8 cellular contexts compared by ENCODE assay signal in the genomic region with DNA sequence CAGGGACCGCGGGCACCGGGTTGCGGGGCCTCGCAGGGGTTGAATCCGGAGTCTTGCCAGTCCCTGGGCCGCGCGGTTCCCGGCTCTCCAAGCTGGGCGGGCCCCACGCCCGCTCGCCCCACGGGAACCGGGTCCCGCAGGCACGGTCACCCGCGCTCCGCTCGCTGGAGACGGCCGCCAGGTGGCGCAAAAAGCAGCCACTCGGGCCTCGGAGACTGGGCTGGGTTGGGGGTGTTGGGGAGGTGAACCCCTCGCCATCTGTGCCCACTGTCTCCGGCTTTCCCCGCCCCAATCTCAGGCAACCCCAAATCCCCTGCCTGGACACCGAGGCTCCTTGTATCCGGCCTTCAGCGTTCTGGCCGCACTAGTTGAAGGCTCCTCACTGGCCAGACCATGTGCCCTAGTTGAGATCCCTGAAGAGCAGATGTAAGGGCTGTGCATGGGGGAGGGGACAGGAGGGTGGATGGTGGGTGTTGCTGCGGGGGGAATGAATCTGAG. TPM values are rescaled to one million over a fixed set of nuclear protein-coding genes. Genes with fewer than 3 reads are reported as not detected.
DNase-seq lines count a peak whose midpoint lies in the region; ATAC-seq, FAIRE-seq and TF ChIP-seq lines count a peak whose summit lies in the region.

No MANE protein-coding gene starts in this region.

- no peak overlapping the region for H3K4me3 ChIP-seq in foreskin fibroblast (ENCODE audit: low read depth in 1 of 2, low read length in 2 of 2)

- H3K9me3 Mint-ChIP-seq in activated T-cell treated with anti-CD3 and anti-CD28 coated beads, Interleukin-2, amount 50 U/mL, for 4 hours = no peaks in the 10 kb centered on the region

- H3K4me3 Mint-ChIP-seq in activated T-cell treated with anti-CD3 and anti-CD28 coated beads, Interleukin-2, amount 50 U/mL, for 4 hours = peak overlapping the region; percentile 55

- peak; percentile 46 to 71 for ATAC-seq in activated T-cell treated with anti-CD3 and anti-CD28 coated beads, Interleukin-2, amount 50 U/mL, for 4 hours
- ATAC-seq in HG03039 (IDR thresholded peaks at IDR 0.05; ENCODE audit: unreplicated experiment) = no peak

- DNase-seq in D341Med (ENCODE audit: low spot score) (peak; percentile 86), NCI-H146 (lab: John Stamatoyannopoulos, UW) (peak; percentile 21), foreskin fibroblast (peak in 1 of 2 donors; percentile 52), occipital lobe (lab: John Stamatoyannopoulos, UW) (peak; percentile 57), NCI-H2029 (lab: John Stamatoyannopoulos, UW) (no peak), HTR-8/SVneo (ENCODE audit: insufficient read length, low spot score) (no peak)
- DNase-seq in activated T-cell treated with anti-CD3 and anti-CD28 coated beads, Interleukin-2, amount 50 U/mL, for 4 hours = no peak

- FAIRE-seq in HTR-8/SVneo (lab: Jason Lieb, UNC) = no peak

- no peaks in the 10 kb centered on the region for H3K36me3 Mint-ChIP-seq in activated T-cell treated with anti-CD3 and anti-CD28 coated beads, Interleukin-2, amount 50 U/mL, for 4 hours (ENCODE audit: insufficient read depth)

- H3K4me1 Mint-ChIP-seq in activated T-cell treated with anti-CD3 and anti-CD28 coated beads, Interleukin-2, amount 50 U/mL, for 4 hours (ENCODE audit: low read depth) = peaks cover 7% of the 10 kb centered on the region

- TF ChIP-seq CTCF in foreskin fibroblast (IDR thresholded peaks at IDR 0.05; ENCODE audit: low read depth, low read length) = peak; percentile 68

- H3K27me3 Mint-ChIP-seq in activated T-cell treated with anti-CD3 and anti-CD28 coated beads, Interleukin-2, amount 50 U/mL, for 4 hours (ENCODE audit: low read depth) = peaks cover 54% of the 10 kb centered on the region

RNA-seq across cellular contexts. Expression of a gene that starts 1.5 kb away (rescaled TPM):
- under 1 TPM; 0.32 to 0.54 (median 0.35) TPM for total RNA-seq in activated T-cell treated with anti-CD3 and anti-CD28 coated beads, Interleukin-2, amount 50 U/mL, for 4 hours
- total RNA-seq in occipital lobe = 16.1 TPM

RNA-seq across cellular contexts. Expression of a gene that starts 7.6 kb away (rescaled TPM):
- 1 to 10 TPM; 3.7 to 5.1 (median 4.6) TPM for total RNA-seq in activated T-cell treated with anti-CD3 and anti-CD28 coated beads, Interleukin-2, amount 50 U/mL, for 4 hours
- total RNA-seq in occipital lobe = 2.5 TPM

RNA-seq across cellular contexts. Expression of a gene that starts 22.3 kb away (rescaled TPM):
- 100 to 1,000 TPM; 406 to 450 (median 436) TPM for total RNA-seq in activated T-cell treated with anti-CD3 and anti-CD28 coated beads, Interleukin-2, amount 50 U/mL, for 4 hours
- 29.5 TPM for total RNA-seq in occipital lobe

RNA-seq across cellular contexts. Expression of a gene that starts 30.0 kb away (rescaled TPM):
- total RNA-seq in activated T-cell treated with anti-CD3 and anti-CD28 coated beads, Interleukin-2, amount 50 U/mL, for 4 hours = 10 to 100 TPM; 44.9 to 47.7 (median 45.4) TPM
- total RNA-seq in occipital lobe = 5.8 TPM

RNA-seq across cellular contexts. Expression of a gene that starts 44.6 kb away (rescaled TPM):
- total RNA-seq in activated T-cell treated with anti-CD3 and anti-CD28 coated beads, Interleukin-2, amount 50 U/mL, for 4 hours = 10 to 100 TPM; 22.9 to 31.7 (median 29.6) TPM
- total RNA-seq in occipital lobe = 30.1 TPM

Comparison
In these comparisons a context has a peak if more than half of its experiments do, and no peak if none do; other contexts are left out.
1. DNase-seq: peak in D341Med (single experiment), NCI-H146 (single experiment) and occipital lobe (single experiment); none in activated T-cell treated with anti-CD3 and anti-CD28 coated beads, Interleukin-2, amount 50 U/mL, for 4 hours (single experiment), NCI-H2029 (single experiment) and HTR-8/SVneo (single experiment).
2. RNA of a gene that starts 1.5 kb away (total RNA-seq): 16.1 TPM in occipital lobe (single experiment); 0.32 to 0.54 TPM in activated T-cell treated with anti-CD3 and anti-CD28 coated beads, Interleukin-2, amount 50 U/mL, for 4 hours; every median in the first group is over 10 times any median in the second.
3. RNA of a gene that starts 22.3 kb away (total RNA-seq): 406 to 450 TPM in activated T-cell treated with anti-CD3 and anti-CD28 coated beads, Interleukin-2, amount 50 U/mL, for 4 hours; 29.5 TPM in occipital lobe (single experiment); every median in the first group is over 10 times any median in the second.